Comparison of ENCODE assay signal across 27 cellular contexts in genomic region chr21:46163375-46163774, GRCh38. TPM values are rescaled to one million over a fixed set of nuclear protein-coding genes. Genes with fewer than 3 reads are reported as not detected.
"Had no signal": no experiment of that assay in that cellular context is flagged by ENCODE, and none has a peak within 500 bp of the region (broad histone marks: within the 10 kb centered on the region; RNA-seq: fewer than 3 reads in every experiment).

No MANE protein-coding gene starts in this region.

- H3K27ac Mint-ChIP-seq: effector memory CD8-positive, alpha-beta T cell; memory B cell; natural killer cell had no signal

- H3K27me3 ChIP-seq: hepatocyte, right atrium auricular region, thyroid gland, vagina had no signal

- H3K4me3 ChIP-seq: gastroesophageal sphincter, heart left ventricle, hepatocyte, lung, prostate gland, right atrium auricular region, smooth muscle cell, suprapubic skin, thyroid gland, vagina had no signal

- H3K4me1 Mint-ChIP-seq: memory B cell; natural killer cell; stimulated activated naive CD8-positive, alpha-beta T cell treated with anti-CD3 and anti-CD28 coated beads, Interleukin-15, amount 100 ng/mL, for 72 hours had no signal

- H3K4me3 Mint-ChIP-seq: effector memory CD8-positive, alpha-beta T cell; memory B cell; natural killer cell; stimulated activated naive CD8-positive, alpha-beta T cell treated with anti-CD3 and anti-CD28 coated beads, Interleukin-15, amount 100 ng/mL, for 72 hours had no signal

- H3K79me2 ChIP-seq: hepatocyte, parathyroid adenoma had no signal

- H3K36me3 ChIP-seq: gastroesophageal sphincter, prostate gland, right atrium auricular region, suprapubic skin, thyroid gland had no signal

- H3K4me2 ChIP-seq: hepatocyte, smooth muscle cell had no signal

- H2AFZ ChIP-seq: hepatocyte, parathyroid adenoma had no signal

- H3K4me1 ChIP-seq: foreskin keratinocyte, heart left ventricle, parathyroid adenoma, prostate gland, right atrium auricular region, thyroid gland, vagina had no signal

- H3K9me3 ChIP-seq: gastroesophageal sphincter, heart left ventricle, prostate gland, right atrium auricular region, suprapubic skin, thyroid gland, vagina had no signal

- H3K9me3 Mint-ChIP-seq: effector memory CD8-positive, alpha-beta T cell; memory B cell; natural killer cell; stimulated activated naive CD8-positive, alpha-beta T cell treated with anti-CD3 and anti-CD28 coated beads, Interleukin-15, amount 100 ng/mL, for 72 hours had no signal

- H3K27ac ChIP-seq: foreskin keratinocyte, gastroesophageal sphincter, heart left ventricle, hepatocyte, parathyroid adenoma, right atrium auricular region, suprapubic skin, thyroid gland, vagina had no signal

- ATAC-seq: effector memory CD8-positive, alpha-beta T cell; foreskin keratinocyte; gastroesophageal sphincter; heart left ventricle; left lobe of liver; natural killer cell; sciatic nerve; stimulated activated naive CD8-positive, alpha-beta T cell treated with anti-CD3 and anti-CD28 coated beads, Interleukin-15, amount 100 ng/mL, for 72 hours had no signal

- DNase-seq: cortex of kidney; effector memory CD8-positive, alpha-beta T cell; foreskin keratinocyte; kidney; natural killer cell; occipital lobe; stimulated activated CD4-positive, alpha-beta T cell treated with anti-CD3 and anti-CD28 coated beads, Interleukin-12 subunit alpha, Interleukin-12 subunit beta, amount 100 ng/mL, for 4 hours; stimulated activated CD4-positive, alpha-beta T cell treated with anti-CD3 and anti-CD28 coated beads, Interleukin-1b, Interleukin-23, amount 100 ng/mL, for 48 hours; stimulated activated CD4-positive, alpha-beta T cell treated with anti-CD3 and anti-CD28 coated beads, Interleukin-4, amount 100 ng/mL, for 1 hour; stimulated activated naive CD4-positive, alpha-beta T cell; stimulated activated naive CD8-positive, alpha-beta T cell treated with anti-CD3 and anti-CD28 coated beads, Interleukin-15, amount 100 ng/mL, for 72 hours; thyroid gland; trophoblast cell had no signal

- H3K36me3 Mint-ChIP-seq: natural killer cell had no signal

RNA-seq across cellular contexts. Expression of gene FTCD, which starts 8.0 kb away (rescaled TPM):
- total RNA-seq: dermis microvascular lymphatic vessel endothelial cell, foreskin keratinocyte, occipital lobe, suprapubic skin, vagina had no signal
